ENCODE assay signal across 17 cellular contexts in the genomic region with DNA sequence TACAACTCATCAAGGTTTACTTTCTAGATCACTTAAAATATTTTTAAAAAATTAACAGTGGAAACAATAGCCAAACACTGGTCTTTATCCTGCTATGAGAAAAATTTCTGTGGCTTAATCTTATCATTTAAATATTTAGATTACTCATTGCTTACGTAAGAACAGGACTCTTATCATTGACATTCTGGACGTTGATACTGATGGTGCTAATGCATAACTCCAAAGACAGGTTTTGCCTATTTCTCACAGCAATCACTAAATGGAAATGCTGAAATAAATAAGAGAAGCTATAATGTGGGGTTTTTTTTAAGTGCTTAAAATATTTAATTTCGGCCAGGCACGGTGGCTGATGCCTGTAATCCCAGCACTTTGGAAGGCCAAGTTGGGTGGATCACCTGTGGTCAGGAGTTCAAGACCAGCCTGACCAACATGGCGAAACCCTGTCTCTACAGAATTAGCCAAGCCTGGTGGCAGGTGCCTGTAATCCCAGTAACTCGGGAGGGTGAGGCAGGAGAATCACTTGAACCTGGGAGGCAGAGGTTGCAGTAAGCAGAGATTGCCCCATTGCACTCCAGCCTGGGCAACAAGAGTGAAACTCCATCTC.
"Had no signal": no experiment of that assay in that cellular context is flagged by ENCODE, and none has a peak within 500 bp of the region (broad histone marks: within the 10 kb centered on the region; RNA-seq: fewer than 3 reads in every experiment).

No MANE protein-coding gene starts in this region.

- DNase-seq: activated B cell treated with CpG ODN at 0.5 μM for 24 hours; activated CD4-positive, alpha-beta T cell treated with anti-CD3 and anti-CD28 coated beads for 48 hours; activated CD8-positive, alpha-beta T cell treated with anti-CD3 and anti-CD28 coated beads for 36 hours; activated naive CD4-positive, alpha-beta T cell; activated naive CD8-positive, alpha-beta T cell treated with anti-CD3 and anti-CD28 coated beads for 36 hours; activated T-cell treated with anti-CD3 and anti-CD28 coated beads, Interleukin-2, amount 50 U/mL, for 1 hour; cerebellar nuclear complex; effector CD8-positive, alpha-beta T cell; foreskin fibroblast; hippocampal formation; nucleus accumbens; retina; spleen; stimulated activated CD4-positive, alpha-beta T cell treated with anti-CD3 and anti-CD28 coated beads, Interleukin-4, amount 100 ng/mL, for 4 hours; upper lobe of left lung had no signal

- H3K4me3 ChIP-seq: lung, spleen, thoracic aorta, upper lobe of left lung had no signal
